9 cellular contexts compared by ENCODE assay signal in genomic region chr14:59463773-59464650, GRCh38. TPM values are rescaled to one million over a fixed set of nuclear protein-coding genes. Genes with fewer than 3 reads are reported as not detected.
DNase-seq lines count a peak whose midpoint lies in the region; ATAC-seq and TF ChIP-seq lines count a peak whose summit lies in the region.
"Had no signal": no experiment of that assay in that cellular context is flagged by ENCODE, and none has a peak within 500 bp of the region (broad histone marks: within the 10 kb centered on the region; RNA-seq: fewer than 3 reads in every experiment).

No MANE protein-coding gene starts in this region.

- POLR2A ChIA-PET in activated CD8-positive, alpha-beta T cell treated with anti-CD3 and anti-CD28 coated beads, Interleukin-2, amount 10 ng/mL, durations not matched to agents 7 days and 5 days (lab: Charles Lee) = interaction anchor here (1.3 to 1.9 kb wide), 2 partner anchors 15 to 20 kb away, joined by 6 read pairs; partner anchors contain the start of genes JKAMP and L3HYPDH

- no peak overlapping the region for H3K9ac ChIP-seq in neural progenitor cell

- peak overlapping the region; percentile 78 for H3K4me3 Mint-ChIP-seq in activated CD8-positive, alpha-beta T cell treated with anti-CD3 and anti-CD28 coated beads, Interleukin-2, amount 10 ng/mL, durations not matched to agents 7 days and 5 days
- H3K4me3 Mint-ChIP-seq in neural progenitor cell = peak overlapping the region; percentile 90

- TF ChIP-seq CTCF in fibroblast of pulmonary artery (IDR thresholded peaks at IDR 0.05; ENCODE audit: low read length, missing control alignments) = no peak
- TF ChIP-seq CTCF in neural progenitor cell (IDR thresholded peaks at IDR 0.05) = no peak

- H4K20me1 ChIP-seq in neural progenitor cell (ENCODE audit: low read depth) = peaks cover 20% of the 10 kb centered on the region

- H3K27me3 Mint-ChIP-seq in activated CD8-positive, alpha-beta T cell treated with anti-CD3 and anti-CD28 coated beads, Interleukin-2, amount 10 ng/mL, durations not matched to agents 7 days and 5 days (ENCODE audit: low read depth) = no peaks in the 10 kb centered on the region
- no peaks in the 10 kb centered on the region for H3K27me3 Mint-ChIP-seq in neural progenitor cell (ENCODE audit: insufficient read depth, low read depth)

- no peak overlapping the region for H3K27ac ChIP-seq in neural progenitor cell
- H3K27ac ChIP-seq: A549 had no signal

- H3K4me1 ChIP-seq in neural progenitor cell = peaks cover 6% of the 10 kb centered on the region
- H3K4me1 ChIP-seq: A549 had no signal

- DNase-seq in DMS79 (lab: John Stamatoyannopoulos, UW) = peak; percentile 40
- DNase-seq in DMS79 treated with DMSO at 0.1 percent for 48 hours (lab: John Stamatoyannopoulos, UW) = no peak
- DNase-seq in activated CD8-positive, alpha-beta T cell treated with anti-CD3 and anti-CD28 coated beads, Interleukin-2, amount 10 ng/mL, durations not matched to agents 7 days and 5 days = peak; percentile 28
- no peak for DNase-seq in fibroblast of pulmonary artery (ENCODE audit: low read depth)
- DNase-seq in neural progenitor cell (ENCODE audit: low spot score) = peak; percentile 19
- no peak for DNase-seq in NAMALWA (ENCODE audit: low spot score)
- DNase-seq in medulla oblongata (ENCODE audit: extremely low spot score) = no peak

- H3F3A ChIP-seq in neural progenitor cell (ENCODE audit: low read depth) = peaks cover 25% of the 10 kb centered on the region

- no peaks in the 10 kb centered on the region for H3K9me3 ChIP-seq in neural progenitor cell (ENCODE audit: low read depth)
- H3K9me3 ChIP-seq: A549 had no signal

- no peaks in the 10 kb centered on the region for H3K79me2 ChIP-seq in neural progenitor cell (ENCODE audit: low read depth)

- H3K4me3 ChIP-seq in fibroblast of pulmonary artery (replicated peaks; ENCODE audit: low read depth, low read length) (peak overlapping the region; percentile 56), neural progenitor cell (peak overlapping the region; percentile 66)
- H3K4me3 ChIP-seq: A549 had no signal

- H3K4me1 Mint-ChIP-seq in activated CD8-positive, alpha-beta T cell treated with anti-CD3 and anti-CD28 coated beads, Interleukin-2, amount 10 ng/mL, durations not matched to agents 7 days and 5 days (ENCODE audit: low read depth) = peaks cover 14% of the 10 kb centered on the region
- peaks cover 10% of the 10 kb centered on the region for H3K4me1 Mint-ChIP-seq in neural progenitor cell

- peaks cover 6% of the 10 kb centered on the region for H3K36me3 Mint-ChIP-seq in activated CD8-positive, alpha-beta T cell treated with anti-CD3 and anti-CD28 coated beads, Interleukin-2, amount 10 ng/mL, durations not matched to agents 7 days and 5 days (ENCODE audit: low read depth)
- H3K36me3 Mint-ChIP-seq in neural progenitor cell = peaks cover 6% of the 10 kb centered on the region

- peak; percentile 36 for ATAC-seq in HG03135 (IDR thresholded peaks at IDR 0.05; ENCODE audit: unreplicated experiment)
- ATAC-seq in activated CD8-positive, alpha-beta T cell treated with anti-CD3 and anti-CD28 coated beads, Interleukin-2, amount 10 ng/mL, durations not matched to agents 7 days and 5 days = no peak
- ATAC-seq: A549 had no signal

- peak overlapping the region; percentile 70 for H3K27ac Mint-ChIP-seq in activated CD8-positive, alpha-beta T cell treated with anti-CD3 and anti-CD28 coated beads, Interleukin-2, amount 10 ng/mL, durations not matched to agents 7 days and 5 days
- H3K27ac Mint-ChIP-seq in neural progenitor cell = no peak overlapping the region

- CTCF ChIA-PET in activated CD8-positive, alpha-beta T cell treated with anti-CD3 and anti-CD28 coated beads, Interleukin-2, amount 10 ng/mL, durations not matched to agents 7 days and 5 days (lab: Charles Lee) = interaction anchor here (1.2 to 1.7 kb wide), 2 partner anchors 20 to 113 kb away, joined by 3 to 5 read pairs; partner anchors contain the start of genes JKAMP and L3HYPDH

- peak overlapping the region; percentile 96 for H2AFZ ChIP-seq in neural progenitor cell (replicated peaks)

- H3K36me3 ChIP-seq in neural progenitor cell = no peaks in the 10 kb centered on the region

- H3K27me3 ChIP-seq in neural progenitor cell = peaks cover 47% of the 10 kb centered on the region

- peak overlapping the region; percentile 99 for H3K4me2 ChIP-seq in neural progenitor cell
- H3K4me2 ChIP-seq: A549 had no signal

- H3K9me3 Mint-ChIP-seq in activated CD8-positive, alpha-beta T cell treated with anti-CD3 and anti-CD28 coated beads, Interleukin-2, amount 10 ng/mL, durations not matched to agents 7 days and 5 days (ENCODE audit: insufficient read depth) = no peaks in the 10 kb centered on the region
- H3K9me3 Mint-ChIP-seq in neural progenitor cell = no peaks in the 10 kb centered on the region

RNA-seq across cellular contexts. Expression of gene GPR135, which starts 1.2 kb away (rescaled TPM):
- 1 to 10 TPM; 1.5 to 1.8 TPM for total RNA-seq in activated CD8-positive, alpha-beta T cell treated with anti-CD3 and anti-CD28 coated beads, Interleukin-2, amount 10 ng/mL, durations not matched to agents 7 days and 5 days
- 2.3 and 3.1 TPM in 2 replicates for total RNA-seq in neural progenitor cell (ENCODE audit: low replicate concordance)

RNA-seq across cellular contexts. Expression of gene L3HYPDH, which starts 20.2 kb away (rescaled TPM):
- total RNA-seq in activated CD8-positive, alpha-beta T cell treated with anti-CD3 and anti-CD28 coated beads, Interleukin-2, amount 10 ng/mL, durations not matched to agents 7 days and 5 days = 10 to 100 TPM; 17.6 to 17.7 TPM
- 20.8 and 24.4 TPM in 2 replicates for total RNA-seq in neural progenitor cell (ENCODE audit: low replicate concordance)

RNA-seq across cellular contexts. Expression of gene JKAMP, which starts 20.3 kb away (rescaled TPM):
- total RNA-seq in activated CD8-positive, alpha-beta T cell treated with anti-CD3 and anti-CD28 coated beads, Interleukin-2, amount 10 ng/mL, durations not matched to agents 7 days and 5 days = 10 to 100 TPM; 24.4 to 28.6 TPM
- total RNA-seq in neural progenitor cell (ENCODE audit: low replicate concordance) = 134 and 182 TPM in 2 replicates

Comparison
In these comparisons a context has a peak if more than half of its experiments do, and no peak if none do; other contexts are left out.
1. DNase-seq: peak in DMS79 (single experiment), activated CD8-positive, alpha-beta T cell treated with anti-CD3 and anti-CD28 coated beads, Interleukin-2, amount 10 ng/mL, durations not matched to agents 7 days and 5 days (single experiment) and neural progenitor cell (single experiment); none in DMS79 treated with DMSO at 0.1 percent for 48 hours (single experiment), fibroblast of pulmonary artery (single experiment), NAMALWA (single experiment) and medulla oblongata (single experiment).